ENCODE assay signal across 11 cellular contexts in the genomic region with DNA sequence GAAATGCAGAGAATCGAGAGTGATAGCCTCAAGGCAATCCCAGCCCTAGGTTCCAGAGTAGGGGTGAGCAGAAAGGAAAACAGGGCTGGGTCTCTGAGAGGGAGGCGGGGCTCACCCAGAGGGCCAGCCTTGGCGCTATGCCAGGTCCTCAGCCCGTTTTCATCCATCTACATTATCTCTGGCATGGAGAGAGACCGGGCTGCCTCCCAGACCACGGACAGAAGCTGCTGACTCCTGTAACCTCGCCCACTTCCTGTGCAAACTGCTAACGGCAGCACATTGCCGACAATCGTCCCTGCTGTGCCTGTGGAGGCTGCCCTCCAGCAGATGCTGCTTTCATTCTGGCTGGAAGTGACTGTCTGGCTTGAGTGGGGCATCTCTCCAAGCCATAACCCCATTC.
DNase-seq lines count a peak whose midpoint lies in the region; ATAC-seq, FAIRE-seq and TF ChIP-seq lines count a peak whose summit lies in the region.
"Had no signal": no experiment of that assay in that cellular context is flagged by ENCODE, and none has a peak within 500 bp of the region (broad histone marks: within the 10 kb centered on the region; RNA-seq: fewer than 3 reads in every experiment).

No MANE protein-coding gene starts in this region.

- WGBS in mesendoderm (ENCODE audit: extremely low coverage, insufficient coverage, low lambda C conversion rate), result no CpG with 5 or more reads among the region's 10 CpGs

- no peak overlapping the region for H4K8ac ChIP-seq in mesendoderm (ENCODE audit: low read depth, low read length)

- no peak for FAIRE-seq in GM12891 (lab: Jason Lieb, UNC)

- no peaks in the 10 kb centered on the region for H3K79me2 ChIP-seq in mesendoderm (ENCODE audit: control insufficient read depth, insufficient read depth, low read length)

- no peak overlapping the region for H3K27ac ChIP-seq in CD4-positive, alpha-beta memory T cell (ENCODE audit: low read depth, low read length)
- H3K27ac ChIP-seq in mesendoderm (ENCODE audit: low read depth, low read length), result no peak overlapping the region
- H3K27ac ChIP-seq: thoracic aorta had no signal

- H3K56ac ChIP-seq in mesendoderm (ENCODE audit: low read length), result no peak overlapping the region

- H2BK15ac ChIP-seq in mesendoderm (replicated peaks; ENCODE audit: low read depth), result no peak overlapping the region

- H3K9me3 Mint-ChIP-seq in CD4-positive, alpha-beta memory T cell, result no peaks in the 10 kb centered on the region
- H3K9me3 Mint-ChIP-seq: activated B cell treated with CpG ODN at 0.5 μM for 24 hours had no signal

- H3K4me1 Mint-ChIP-seq in CD4-positive, alpha-beta memory T cell, result peaks cover 13 to 36% (median 26%) of the 10 kb centered on the region in 4 donors
- H3K4me1 Mint-ChIP-seq: activated B cell treated with CpG ODN at 0.5 μM for 24 hours had no signal

- H4K5ac ChIP-seq in mesendoderm (ENCODE audit: low read length), result no peak overlapping the region

- ATAC-seq in GM21447 (IDR thresholded peaks at IDR 0.05; ENCODE audit: unreplicated experiment) (no peak), GM18505 (IDR thresholded peaks at IDR 0.05; ENCODE audit: unreplicated experiment) (no peak)

- CTCF ChIA-PET in CD4-positive, alpha-beta memory T cell (lab: Charles Lee; ENCODE audit: partially characterized antibody), result no interaction called here

- H3K4me2 ChIP-seq in mesendoderm (ENCODE audit: low read length), result no peak overlapping the region

- H2AK5ac ChIP-seq in mesendoderm (ENCODE audit: low read length), result no peak overlapping the region

- H2BK5ac ChIP-seq in mesendoderm (ENCODE audit: low read length), result no peak overlapping the region

- TF ChIP-seq POLR2A in GM12891 (IDR thresholded peaks at IDR 0.05; ENCODE audit: low read depth, low read length) (no peak), GM18505 (IDR thresholded peaks at IDR 0.05; ENCODE audit: borderline replicate concordance, extremely low read depth, insufficient read depth, insufficient read length) (no peak)

- peak overlapping the region in 7 of 8 donors; percentile 51 to 73 (median 66) for H3K4me3 Mint-ChIP-seq in CD4-positive, alpha-beta memory T cell
- H3K4me3 Mint-ChIP-seq: activated B cell treated with CpG ODN at 0.5 μM for 24 hours had no signal

- POLR2A ChIA-PET in CD4-positive, alpha-beta memory T cell (lab: Charles Lee; ENCODE audit: partially characterized antibody), result interaction anchor here (2.1 kb wide), 1 partner anchor 34 kb away, joined by 11 read pairs; no protein-coding TSS in a partner anchor

- H3K27me3 ChIP-seq in CD4-positive, alpha-beta memory T cell (ENCODE audit: insufficient read depth, low read length), result no peaks in the 10 kb centered on the region
- H3K27me3 ChIP-seq in mesendoderm (ENCODE audit: insufficient read depth, low read length, poor library complexity), result no peaks in the 10 kb centered on the region

- peak overlapping the region in 1 of 2 donors; percentile 41 for H3K4me3 ChIP-seq in CD4-positive, alpha-beta memory T cell (ENCODE audit: low read length in 2 of 2)
- H3K4me3 ChIP-seq in mesendoderm (ENCODE audit: low read length), result no peak overlapping the region
- H3K4me3 ChIP-seq: thoracic aorta had no signal

- H3K9ac ChIP-seq in mesendoderm (ENCODE audit: low read length), result no peak overlapping the region

- H3K36me3 Mint-ChIP-seq in CD4-positive, alpha-beta memory T cell, result no peaks in the 10 kb centered on the region

- no peak overlapping the region for H3K23ac ChIP-seq in mesendoderm (ENCODE audit: low read length)

- peaks cover 29% of the 10 kb centered on the region for H3K4me1 ChIP-seq in CD4-positive, alpha-beta memory T cell (ENCODE audit: insufficient read depth, low read length)
- peaks cover 11% of the 10 kb centered on the region for H3K4me1 ChIP-seq in mesendoderm (ENCODE audit: control insufficient read depth, low read depth, low read length)

- H3K27ac Mint-ChIP-seq in CD4-positive, alpha-beta memory T cell, result peak overlapping the region in 5 of 7 donors; percentile 42 to 79 (median 61)
- H3K27ac Mint-ChIP-seq: activated B cell treated with CpG ODN at 0.5 μM for 24 hours had no signal

- H3K18ac ChIP-seq in mesendoderm (ENCODE audit: low read length), result no peak overlapping the region

- no peaks in the 10 kb centered on the region for H3K79me1 ChIP-seq in mesendoderm (ENCODE audit: low read length)

- H3K36me3 ChIP-seq in CD4-positive, alpha-beta memory T cell (ENCODE audit: insufficient read depth, low read length), result no peaks in the 10 kb centered on the region
- no peaks in the 10 kb centered on the region for H3K36me3 ChIP-seq in mesendoderm (ENCODE audit: control insufficient read depth, insufficient read depth, low read length)
- H3K36me3 ChIP-seq: thoracic aorta had no signal

- DNase-seq in CD4-positive, alpha-beta memory T cell, result peak in 4 of 5 donors; percentile 24 to 35 (median 31)
- peak; percentile 82 for DNase-seq in NCI-H345 treated with DMSO at 0.1 percent for 48 hours (lab: John Stamatoyannopoulos, UW; ENCODE audit: unreplicated experiment)
- DNase-seq in activated CD8-positive, alpha-beta memory T cell treated with anti-CD3 and anti-CD28 coated beads for 24 hours, result peak; percentile 71
- peak; percentile 62 for DNase-seq in mesendoderm
- DNase-seq in GM12891 (ENCODE audit: insufficient read length, low spot score), result no peak
- DNase-seq in cerebellar nuclear complex (lab: John Stamatoyannopoulos, UW), result no peak
- DNase-seq: activated B cell treated with CpG ODN at 0.5 μM for 24 hours, IMR-90 had no signal

- H3K27me3 Mint-ChIP-seq in CD4-positive, alpha-beta memory T cell, result peaks cover 2 to 6% of the 10 kb centered on the region in 2 donors

- intact Hi-C loops in CD4-positive, alpha-beta memory T cell (cut with micrococcal nuclease), result loop anchor here (1.0 to 2.0 kb wide), 2 partner anchors 34 to 94 kb away; no protein-coding TSS in a partner anchor

- H2BK120ac ChIP-seq in mesendoderm (ENCODE audit: low read depth, low read length), result no peak overlapping the region

- H3K4ac ChIP-seq in mesendoderm (ENCODE audit: low read depth, low read length), result no peak overlapping the region

- H3K9me3 ChIP-seq in CD4-positive, alpha-beta memory T cell (ENCODE audit: control insufficient read depth in 1 of 2, low read length in 2 of 2), result no peaks in the 10 kb centered on the region
- H3K9me3 ChIP-seq: thoracic aorta had no signal

TF ChIP-seq in GM12891, 5 proteins besides CTCF, POLR2A, EP300 and RAD21:
- TF ChIP-seq TAF1 (IDR thresholded peaks at IDR 0.05; ENCODE audit: low read depth, low read length) (no peak), SPI1 (IDR thresholded peaks at IDR 0.05; ENCODE audit: low read depth, low read length) (no peak), POU2F2 (IDR thresholded peaks at IDR 0.05; ENCODE audit: low read depth, low read length) (no peak), POLR2AphosphoS5 (IDR thresholded peaks at IDR 0.05; ENCODE audit: low read depth, low read length) (no peak), PAX5 (IDR thresholded peaks at IDR 0.05; ENCODE audit: insufficient read depth, low read length, severe bottlenecking) (no peak)

Comparison
In these comparisons a context has a peak if more than half of its experiments do, and no peak if none do; other contexts are left out.
1. DNase-seq: peak in CD4-positive, alpha-beta memory T cell (4 of 5), NCI-H345 treated with DMSO at 0.1 percent for 48 hours (single experiment), activated CD8-positive, alpha-beta memory T cell treated with anti-CD3 and anti-CD28 coated beads for 24 hours (single experiment) and mesendoderm (single experiment); none in GM12891 (single experiment) and cerebellar nuclear complex (0 of 2).